Comparison of ENCODE assay signal across 29 cellular contexts in the genomic region with DNA sequence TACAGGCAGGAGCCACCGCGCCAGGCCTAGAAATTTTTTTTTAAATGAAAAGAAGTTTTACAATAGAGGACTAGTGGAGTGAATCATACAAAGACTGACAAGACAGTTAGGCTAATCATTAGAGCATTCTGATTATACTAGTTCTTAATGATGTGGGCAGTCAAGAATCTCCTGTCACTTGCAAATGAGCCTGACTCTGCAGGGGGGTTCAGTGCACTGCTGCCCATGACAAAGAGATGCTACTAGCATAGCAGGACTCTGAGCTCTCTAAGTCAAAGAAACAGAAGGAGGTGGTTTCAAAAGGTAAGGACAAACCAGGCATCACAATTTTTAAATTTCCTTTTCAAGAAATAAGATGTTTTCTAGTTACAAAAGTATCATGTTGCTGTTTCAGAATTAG. TPM values are rescaled to one million over a fixed set of nuclear protein-coding genes. Genes with fewer than 3 reads are reported as not detected.
DNase-seq lines count a peak whose midpoint lies in the region; ATAC-seq and TF ChIP-seq lines count a peak whose summit lies in the region.
"Had no signal": no experiment of that assay in that cellular context is flagged by ENCODE, and none has a peak within 500 bp of the region (broad histone marks: within the 10 kb centered on the region; RNA-seq: fewer than 3 reads in every experiment).

No MANE protein-coding gene starts in this region.

- no peak overlapping the region for H2AFZ ChIP-seq in OCI-LY7 (ENCODE audit: low read length)

- ATAC-seq in GM21619 (IDR thresholded peaks at IDR 0.05; ENCODE audit: unreplicated experiment): peak; percentile 69
- ATAC-seq: activated CD8-positive, alpha-beta T cell treated with anti-CD3 and anti-CD28 coated beads, Interleukin-2, amount 10 ng/mL, durations not matched to agents 7 days and 5 days; foreskin keratinocyte; mucosa of descending colon; natural killer cell treated with Interleukin-12 subunit alpha and Interleukin-12 subunit beta and Interleukin-15 and Interleukin-18, amount 100 ng/mL, for 72 hours; pancreas; right cardiac atrium; stimulated activated effector memory CD8-positive, alpha-beta T cell treated with anti-CD3 and anti-CD28 coated beads, Interleukin-12 subunit alpha, Interleukin-12 subunit beta, amount 100 ng/mL, for 72 hours; T-cell had no signal

- H3K4me1 ChIP-seq in HUES48 (ENCODE audit: control insufficient read depth, insufficient read depth, low read length) (peaks cover 67% of the 10 kb centered on the region), OCI-LY7 (ENCODE audit: insufficient read depth, low read length, poor library complexity, severe bottlenecking) (peaks cover under 1% of the 10 kb centered on the region)
- H3K4me1 ChIP-seq: colonic mucosa, foreskin keratinocyte had no signal

- no peaks in the 10 kb centered on the region for H3K27me3 ChIP-seq in HUES48 (ENCODE audit: control insufficient read depth, insufficient read depth, low read length)
- H3K27me3 ChIP-seq: cardiac muscle cell, colonic mucosa, foreskin keratinocyte, pancreas had no signal

- intact Hi-C loops in posterior cingulate gyrus (cut with DNase I) (loop anchor here (10.0 kb wide), 1 partner anchor 47 kb away; no protein-coding TSS in a partner anchor), OCI-LY7 (cut with micrococcal nuclease; ENCODE audit: unreplicated experiment) (no loop called here)

- no peaks in the 10 kb centered on the region for H3K79me2 ChIP-seq in OCI-LY7 (ENCODE audit: insufficient read depth, low read depth, low read length)

- CTCF ChIA-PET in OCI-LY7 (lab: Charles Lee; ENCODE audit: unreplicated experiment): no interaction called here

- H4K20me1 ChIP-seq in OCI-LY7 (ENCODE audit: insufficient read depth, low read length): peaks cover 5% of the 10 kb centered on the region; the same call in 1 of the 2 replicates

- no peaks in the 10 kb centered on the region for H3K27me3 Mint-ChIP-seq in neural crest cell (ENCODE audit: low read depth)
- H3K27me3 Mint-ChIP-seq: activated naive CD8-positive, alpha-beta T cell treated with anti-CD3 and anti-CD28 coated beads for 36 hours; natural killer cell treated with Interleukin-12 subunit alpha and Interleukin-12 subunit beta and Interleukin-15 and Interleukin-18, amount 100 ng/mL, for 72 hours; T-cell; type B pancreatic cell had no signal

- H3K36me3 Mint-ChIP-seq in neural crest cell (ENCODE audit: low read depth): peaks cover 20% of the 10 kb centered on the region

- no peak for TF ChIP-seq CTCF in neural crest cell (conservative IDR thresholded peaks at IDR 0.05)
- TF ChIP-seq CTCF in OCI-LY7 (conservative IDR thresholded peaks at IDR 0.05; ENCODE audit: low read length): no peak

- BruUV-seq in OCI-LY7 (replicated peaks; lab: Mats Ljungman, UMichigan): no TSS peak

- no peak overlapping the region for H3K4me2 ChIP-seq in OCI-LY7 (ENCODE audit: low read length)
- H3K4me2 ChIP-seq: KMS-11 had no signal

- H3K27ac ChIP-seq in HUES48 (ENCODE audit: low read depth, low read length): peak overlapping the region; percentile 90
- H3K27ac ChIP-seq in OCI-LY7 (ENCODE audit: low read depth, low read length, poor library complexity, severe bottlenecking): no peak overlapping the region
- H3K27ac ChIP-seq: cardiac muscle cell, colonic mucosa, foreskin keratinocyte, KMS-11, pancreas, RWPE1 had no signal

- H3K4me3 ChIP-seq in HUES48 (ENCODE audit: low read depth, low read length): peak overlapping the region; percentile 35; the same call in 1 of the 2 replicates
- H3K4me3 ChIP-seq in OCI-LY7 (ENCODE audit: low read depth, low read length, poor library complexity, severe bottlenecking): no peak overlapping the region
- H3K4me3 ChIP-seq: cardiac muscle cell, colonic mucosa, lung, mucosa of descending colon, pancreas had no signal

- H3K9me3 Mint-ChIP-seq in neural crest cell: peaks cover 1% of the 10 kb centered on the region
- H3K9me3 Mint-ChIP-seq: activated naive CD8-positive, alpha-beta T cell treated with anti-CD3 and anti-CD28 coated beads for 36 hours; natural killer cell treated with Interleukin-12 subunit alpha and Interleukin-12 subunit beta and Interleukin-15 and Interleukin-18, amount 100 ng/mL, for 72 hours; stimulated activated effector memory CD8-positive, alpha-beta T cell treated with anti-CD3 and anti-CD28 coated beads, Interleukin-12 subunit alpha, Interleukin-12 subunit beta, amount 100 ng/mL, for 72 hours; T-cell; type B pancreatic cell had no signal

- peaks cover 45% of the 10 kb centered on the region for H3K36me3 ChIP-seq in HUES48 (ENCODE audit: control insufficient read depth, insufficient read depth, low read length)
- H3K36me3 ChIP-seq in OCI-LY7 (ENCODE audit: insufficient read depth, low read length): peaks cover 58% of the 10 kb centered on the region
- H3K36me3 ChIP-seq: colonic mucosa had no signal

- peak overlapping the region; percentile 43; the same call in 1 of the 2 replicates for H3K9ac ChIP-seq in HUES48 (ENCODE audit: low read depth, low read length)
- H3K9ac ChIP-seq: KMS-11 had no signal

- H3K9me3 ChIP-seq in HUES48 (ENCODE audit: control insufficient read depth, insufficient read depth, low read length): no peaks in the 10 kb centered on the region
- no peaks in the 10 kb centered on the region for H3K9me3 ChIP-seq in OCI-LY7 (ENCODE audit: low read length)
- H3K9me3 ChIP-seq: colonic mucosa, mucosa of descending colon, pancreas had no signal

- POLR2A ChIA-PET in OCI-LY7 (lab: Charles Lee): interaction anchor here (0.6 kb wide), 1 partner anchor 24 kb away, joined by 5 read pairs; no protein-coding TSS in a partner anchor

- H3K4me3 Mint-ChIP-seq in neural crest cell: peak overlapping the region; percentile 25
- H3K4me3 Mint-ChIP-seq: activated CD8-positive, alpha-beta T cell treated with anti-CD3 and anti-CD28 coated beads, Interleukin-2, amount 10 ng/mL, durations not matched to agents 7 days and 5 days; activated naive CD8-positive, alpha-beta T cell treated with anti-CD3 and anti-CD28 coated beads for 36 hours; natural killer cell treated with Interleukin-12 subunit alpha and Interleukin-12 subunit beta and Interleukin-15 and Interleukin-18, amount 100 ng/mL, for 72 hours; stimulated activated effector memory CD8-positive, alpha-beta T cell treated with anti-CD3 and anti-CD28 coated beads, Interleukin-12 subunit alpha, Interleukin-12 subunit beta, amount 100 ng/mL, for 72 hours; T-cell; type B pancreatic cell had no signal

- peak; percentile 80 for DNase-seq in iPS DF 19.7 (ENCODE audit: low read depth, low spot score)
- DNase-seq in neural crest cell (ENCODE audit: low read depth, low spot score): no peak
- DNase-seq in posterior cingulate gyrus: no peak
- DNase-seq in OCI-LY7 (ENCODE audit: low spot score): no peak
- no peak for DNase-seq in H4 (ENCODE audit: low spot score)
- DNase-seq in NCI-H2227 (lab: John Stamatoyannopoulos, UW; ENCODE audit: unreplicated experiment): no peak
- DNase-seq: activated CD4-positive, alpha-beta T cell treated with anti-CD3 and anti-CD28 coated beads for 1 hour; activated CD8-positive, alpha-beta T cell treated with anti-CD3 and anti-CD28 coated beads, Interleukin-2, amount 10 ng/mL, durations not matched to agents 7 days and 5 days; activated naive CD8-positive, alpha-beta T cell treated with anti-CD3 and anti-CD28 coated beads for 36 hours; activated T-cell treated with anti-CD3 and anti-CD28 coated beads for 4 hours; aorta; colonic mucosa; foreskin keratinocyte; mucosa of descending colon; NCI-H1417 treated with DMSO at 0.1 percent for 48 hours; NCI-H774; pancreas; right cardiac atrium; stimulated activated CD4-positive, alpha-beta T cell treated with anti-CD3 and anti-CD28 coated beads, Interleukin-2, amount 100 ng/mL, for 48 hours; T-cell had no signal

- H3K9me2 ChIP-seq in OCI-LY7 (ENCODE audit: insufficient read depth, low read length): no peaks in the 10 kb centered on the region

- peak overlapping the region; percentile 84 for H3K27ac Mint-ChIP-seq in neural crest cell (ENCODE audit: unreplicated experiment)
- H3K27ac Mint-ChIP-seq: activated CD8-positive, alpha-beta T cell treated with anti-CD3 and anti-CD28 coated beads, Interleukin-2, amount 10 ng/mL, durations not matched to agents 7 days and 5 days; activated naive CD8-positive, alpha-beta T cell treated with anti-CD3 and anti-CD28 coated beads for 36 hours; stimulated activated effector memory CD8-positive, alpha-beta T cell treated with anti-CD3 and anti-CD28 coated beads, Interleukin-12 subunit alpha, Interleukin-12 subunit beta, amount 100 ng/mL, for 72 hours; T-cell; type B pancreatic cell had no signal

- peaks cover 13% of the 10 kb centered on the region for H3K4me1 Mint-ChIP-seq in neural crest cell

RNA-seq across cellular contexts. Expression of a gene that starts 59.0 kb away (rescaled TPM):
- total RNA-seq in neural crest cell (40.6 and 41.5 TPM in 2 replicates), OCI-LY7 (2022) (22.4 and 25.4 TPM in 2 replicates)
- total RNA-seq in OCI-LY7 (2014; rRNA removed; shearing (Covaris generic)): 9.5 and 10.9 TPM in 2 replicates
- total RNA-seq in H4 (2014; rRNA removed; shearing (Covaris generic)): 13.3 and 14.5 TPM in 2 replicates
